ENCODE assay signal across 1 cellular context in genomic region chr9:123360161-123361085, GRCh38.
TF ChIP-seq lines count a peak whose summit lies in the region.

No MANE protein-coding gene starts in this region.

TF ChIP-seq in K562, 482 proteins besides CTCF, POLR2A, EP300 and RAD21 (continued from another document):
- TF ChIP-seq ZNF318 (IDR thresholded peaks at IDR 0.05; ENCODE audit: borderline replicate concordance in 1 of 2, low read depth in 1 of 2) (no peak), NR2C2 (CRISPR knock-in tag; IDR thresholded peaks at IDR 0.05) (no peak), NR2C2 (tag; IDR thresholded peaks at IDR 0.05) (peak; percentile 88), USF2 (CRISPR knock-in tag; IDR thresholded peaks at IDR 0.05) (no peak), MCM2 (IDR thresholded peaks at IDR 0.05; ENCODE audit: low read depth) (no peak), E2F3 (CRISPR knock-in tag; IDR thresholded peaks at IDR 0.05) (no peak), BRD9 (IDR thresholded peaks at IDR 0.05; ENCODE audit: low read depth, partially characterized antibody) (no peak), JUND (IDR thresholded peaks at IDR 0.05; ENCODE audit: borderline replicate concordance, low read depth, low read length) (peak; percentile 43; the same call in 1 of the 2 replicates), JUND (tag; IDR thresholded peaks at IDR 0.05; ENCODE audit: borderline replicate concordance, low read depth, low read length) (no peak; the same call in 2 of the 3 replicates), ZSCAN29 (IDR thresholded peaks at IDR 0.05) (no peak), ZNF24 (IDR thresholded peaks at IDR 0.05) (no peak), CREB5 (CRISPR knock-in tag; IDR thresholded peaks at IDR 0.05) (no peak), ATF1 (CRISPR knock-in tag; IDR thresholded peaks at IDR 0.05) (no peak), ATF1 (tag; IDR thresholded peaks at IDR 0.05) (peak; percentile 40; the same call in 1 of the 2 replicates)
